In the genomic region with DNA sequence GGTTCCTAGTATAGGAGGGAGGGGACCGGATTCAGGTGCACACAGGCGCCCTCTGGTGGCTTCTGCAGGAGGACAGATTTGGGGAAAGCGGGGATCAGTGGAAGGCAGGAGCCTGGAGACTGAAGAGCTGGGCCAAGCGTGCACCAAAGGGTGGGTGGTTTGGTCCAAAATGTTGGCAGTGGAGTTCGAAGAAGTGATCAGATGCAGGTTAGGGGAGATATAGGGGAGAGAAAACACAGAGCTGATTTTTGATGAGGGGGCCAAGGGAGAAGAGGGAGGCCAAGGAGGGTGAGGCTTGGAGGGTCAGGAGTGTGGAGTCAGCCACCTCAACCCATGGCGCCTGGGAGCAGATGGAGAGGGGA, we compare ENCODE assay signal across 8 cellular contexts. TPM values are rescaled to one million over a fixed set of nuclear protein-coding genes. Genes with fewer than 3 reads are reported as not detected.
DNase-seq lines count a peak whose midpoint lies in the region; ATAC-seq and TF ChIP-seq lines count a peak whose summit lies in the region.

No MANE protein-coding gene starts in this region.

- intact Hi-C loops in cardiac septum (cut with DNase I), result loop anchor here (2.0 to 5.0 kb wide), 2 partner anchors 92 to 148 kb away; no protein-coding TSS in a partner anchor

- peak; percentile 84 for ATAC-seq in activated naive CD8-positive, alpha-beta T cell treated with anti-CD3 and anti-CD28 coated beads, Interleukin-2, amount 10 ng/mL, durations not matched to agents 7 days and 5 days (ENCODE audit: low read depth)
- no peak for ATAC-seq in GM18502 (IDR thresholded peaks at IDR 0.05; ENCODE audit: poor library complexity, unreplicated experiment)

- H3K4me3 ChIP-seq in SU-DHL-6 (ENCODE audit: insufficient read depth, low read length, poor library complexity, severe bottlenecking), result no peak overlapping the region

- no peaks in the 10 kb centered on the region for H3K9me3 ChIP-seq in SU-DHL-6 (ENCODE audit: insufficient read depth, low read length)

- no peaks in the 10 kb centered on the region for H3K79me2 ChIP-seq in SU-DHL-6 (ENCODE audit: insufficient read depth, low read length)

- peak; percentile 68 for DNase-seq in NCI-H1105 treated with DMSO at 0.1 percent for 48 hours (lab: John Stamatoyannopoulos, UW)
- DNase-seq in activated naive CD8-positive, alpha-beta T cell treated with anti-CD3 and anti-CD28 coated beads, Interleukin-2, amount 10 ng/mL, durations not matched to agents 7 days and 5 days, result peak; percentile 84
- peak; percentile 92 for DNase-seq in cardiac septum (ENCODE audit: low spot score)
- DNase-seq in putamen (ENCODE audit: low spot score), result peak; percentile 72
- DNase-seq in ureter (ENCODE audit: low spot score), result peak; percentile 87

- peak overlapping the region; percentile 36 for H3K27ac Mint-ChIP-seq in activated naive CD8-positive, alpha-beta T cell treated with anti-CD3 and anti-CD28 coated beads, Interleukin-2, amount 10 ng/mL, durations not matched to agents 7 days and 5 days

- no peaks in the 10 kb centered on the region for H3K36me3 ChIP-seq in SU-DHL-6 (ENCODE audit: low read length)

- no peaks in the 10 kb centered on the region for H3K27me3 Mint-ChIP-seq in activated naive CD8-positive, alpha-beta T cell treated with anti-CD3 and anti-CD28 coated beads, Interleukin-2, amount 10 ng/mL, durations not matched to agents 7 days and 5 days

- TF ChIP-seq CTCF in GM12874 (IDR thresholded peaks at IDR 0.05; ENCODE audit: insufficient read depth, low read depth, low read length), result peak; percentile 92
- peak; percentile 96 for TF ChIP-seq CTCF in SU-DHL-6 (IDR thresholded peaks at IDR 0.05; ENCODE audit: insufficient read depth, low read length, poor library complexity, severe bottlenecking)

- POLR2A ChIA-PET in activated naive CD8-positive, alpha-beta T cell treated with anti-CD3 and anti-CD28 coated beads, Interleukin-2, amount 10 ng/mL, durations not matched to agents 7 days and 5 days (lab: Charles Lee), result interaction anchor here (0.5 to 2.2 kb wide), 7 partner anchors 28 to 163 kb away, joined by 3 to 21 read pairs (median 4); partner anchors contain the start of genes DNM2, QTRT1 and TMED1

- no peak overlapping the region for H3K27ac ChIP-seq in SU-DHL-6 (ENCODE audit: low read depth, low read length)

- peaks cover 24% of the 10 kb centered on the region for H3K4me1 Mint-ChIP-seq in activated naive CD8-positive, alpha-beta T cell treated with anti-CD3 and anti-CD28 coated beads, Interleukin-2, amount 10 ng/mL, durations not matched to agents 7 days and 5 days

- H3K9me3 Mint-ChIP-seq in activated naive CD8-positive, alpha-beta T cell treated with anti-CD3 and anti-CD28 coated beads, Interleukin-2, amount 10 ng/mL, durations not matched to agents 7 days and 5 days, result no peaks in the 10 kb centered on the region

- no peaks in the 10 kb centered on the region for H3K36me3 Mint-ChIP-seq in activated naive CD8-positive, alpha-beta T cell treated with anti-CD3 and anti-CD28 coated beads, Interleukin-2, amount 10 ng/mL, durations not matched to agents 7 days and 5 days

- peaks cover 6% of the 10 kb centered on the region; the same call in 1 of the 2 replicates for H3F3A ChIP-seq in SU-DHL-6 (ENCODE audit: insufficient read depth)

- H3K9ac ChIP-seq in SU-DHL-6 (ENCODE audit: low read length), result 0 out of 2 replicates have a peak overlapping the region, but pooled peaks have one; percentile 20

- H3K4me2 ChIP-seq in SU-DHL-6 (ENCODE audit: low read depth, low read length, poor library complexity, severe bottlenecking), result no peak overlapping the region

- no peaks in the 10 kb centered on the region for H3K9me2 ChIP-seq in SU-DHL-6 (replicated peaks; ENCODE audit: insufficient read depth, low read length)

- no peaks in the 10 kb centered on the region for H3K27me3 ChIP-seq in SU-DHL-6 (ENCODE audit: low read length)

- H4K20me1 ChIP-seq in SU-DHL-6 (ENCODE audit: low read depth, low read length), result no peaks in the 10 kb centered on the region

- H3K4me3 Mint-ChIP-seq in activated naive CD8-positive, alpha-beta T cell treated with anti-CD3 and anti-CD28 coated beads, Interleukin-2, amount 10 ng/mL, durations not matched to agents 7 days and 5 days, result peak overlapping the region; percentile 24

- H2AFZ ChIP-seq in SU-DHL-6 (ENCODE audit: low read depth, low read length, severe bottlenecking), result peak overlapping the region; percentile 90

RNA-seq across cellular contexts. Expression of gene CARM1, which starts 6.8 kb away (rescaled TPM):
- 10 to 100 TPM; 28.3 to 31.5 TPM for total RNA-seq in activated naive CD8-positive, alpha-beta T cell treated with anti-CD3 and anti-CD28 coated beads, Interleukin-2, amount 10 ng/mL, durations not matched to agents 7 days and 5 days
- total RNA-seq in cardiac septum (28.1 TPM), ureter (41.2 TPM)

RNA-seq across cellular contexts. Expression of gene C19orf38, which starts 16.3 kb away (rescaled TPM):
- 1 to 10 TPM; 1.9 to 2.2 TPM for total RNA-seq in activated naive CD8-positive, alpha-beta T cell treated with anti-CD3 and anti-CD28 coated beads, Interleukin-2, amount 10 ng/mL, durations not matched to agents 7 days and 5 days
- total RNA-seq in cardiac septum (0.32 TPM), ureter (0.99 TPM)

RNA-seq across cellular contexts. Expression of gene TMED1, which starts 28.5 kb away (rescaled TPM):
- total RNA-seq in activated naive CD8-positive, alpha-beta T cell treated with anti-CD3 and anti-CD28 coated beads, Interleukin-2, amount 10 ng/mL, durations not matched to agents 7 days and 5 days, result 10 to 100 TPM in 1 of 2 experiments, 1 to 10 TPM in 1; 8.6 to 11.8 TPM
- total RNA-seq in cardiac septum (25.6 TPM), ureter (13.3 TPM)
